Comparison of ENCODE assay signal across 9 cellular contexts in genomic region chr13:40981361-40981760, GRCh38. TPM values are rescaled to one million over a fixed set of nuclear protein-coding genes. Genes with fewer than 3 reads are reported as not detected.
DNase-seq lines count a peak whose midpoint lies in the region; ATAC-seq and TF ChIP-seq lines count a peak whose summit lies in the region.
"Had no signal": no experiment of that assay in that cellular context is flagged by ENCODE, and none has a peak within 500 bp of the region (broad histone marks: within the 10 kb centered on the region; RNA-seq: fewer than 3 reads in every experiment).

No MANE protein-coding gene starts in this region.

- H3K9me3 ChIP-seq in DOHH2 (ENCODE audit: control insufficient read depth, insufficient read depth, low read length) (no peaks in the 10 kb centered on the region), parathyroid adenoma (ENCODE audit: control insufficient read depth, low read length) (no peaks in the 10 kb centered on the region)
- H3K9me3 ChIP-seq: body of pancreas had no signal

- H3K79me2 ChIP-seq in DOHH2 (ENCODE audit: control insufficient read depth, low read length), result peaks cover 100% of the 10 kb centered on the region
- peaks cover 10% of the 10 kb centered on the region for H3K79me2 ChIP-seq in parathyroid adenoma

- H3F3A ChIP-seq in DOHH2 (ENCODE audit: control insufficient read depth, insufficient read depth), result peaks cover 51% of the 10 kb centered on the region

- H3K36me3 ChIP-seq in DOHH2 (ENCODE audit: control insufficient read depth, low read length) (peaks cover 82% of the 10 kb centered on the region), parathyroid adenoma (ENCODE audit: control insufficient read depth, insufficient read depth, low read length) (no peaks in the 10 kb centered on the region)

- H3K9me2 ChIP-seq in DOHH2 (replicated peaks; ENCODE audit: control insufficient read depth, low read length), result no peaks in the 10 kb centered on the region

- no peak for TF ChIP-seq CTCF in DOHH2 (IDR thresholded peaks at IDR 0.05; ENCODE audit: low read depth, low read length, poor library complexity, severe bottlenecking)
- TF ChIP-seq CTCF in parathyroid adenoma (IDR thresholded peaks at IDR 0.05), result no peak
- TF ChIP-seq CTCF in foreskin fibroblast (IDR thresholded peaks at IDR 0.05; ENCODE audit: low read depth, low read length), result no peak

- DNase-seq in OCI-M1 (lab: John Stamatoyannopoulos, UW) (peak; percentile 84), dermis blood vessel endothelial cell (peak; percentile 78), HPDE6-E6E7 (ENCODE audit: extremely low spot score) (no peak), foreskin fibroblast (no peak), cortex of kidney (lab: John Stamatoyannopoulos, UW) (no peak)
- DNase-seq: body of pancreas had no signal

- H3K4me1 ChIP-seq in DOHH2 (ENCODE audit: control insufficient read depth, low read length) (peaks cover 57% of the 10 kb centered on the region), parathyroid adenoma (peaks cover 8% of the 10 kb centered on the region)

- H3K4me3 ChIP-seq in DOHH2 (ENCODE audit: low read length) (peak overlapping the region; percentile 73), parathyroid adenoma (ENCODE audit: low read depth, low read length) (peak overlapping the region; percentile 20), foreskin fibroblast (ENCODE audit: low read depth in 1 of 2, low read length in 2 of 2) (no peak overlapping the region)
- H3K4me3 ChIP-seq: body of pancreas had no signal

- H3K27ac ChIP-seq in DOHH2 (ENCODE audit: low read depth, low read length) (peak overlapping the region; percentile 84), parathyroid adenoma (peak overlapping the region; percentile 80)

- H2AFZ ChIP-seq in parathyroid adenoma, result no peak overlapping the region

- no peak for ATAC-seq in HG03097 (IDR thresholded peaks at IDR 0.05; ENCODE audit: low FRiP score, unreplicated experiment)
- ATAC-seq: body of pancreas had no signal

- H3K27me3 ChIP-seq in DOHH2 (ENCODE audit: control insufficient read depth, low read length) (no peaks in the 10 kb centered on the region), parathyroid adenoma (ENCODE audit: control insufficient read depth, insufficient read depth, low read length) (no peaks in the 10 kb centered on the region)
- H3K27me3 ChIP-seq: body of pancreas had no signal

- peak overlapping the region; percentile 64 for H3K4me2 ChIP-seq in DOHH2 (ENCODE audit: low read length)
- H3K4me2 ChIP-seq in parathyroid adenoma (ENCODE audit: low read length), result peak overlapping the region; percentile 1

- H3K9ac ChIP-seq in parathyroid adenoma, result no peak overlapping the region

- peaks cover 26% of the 10 kb centered on the region for H4K20me1 ChIP-seq in DOHH2 (ENCODE audit: control insufficient read depth, insufficient read depth, low read depth, low read length)

RNA-seq across cellular contexts. Expression of gene ELF1, which starts 37.8 kb away (rescaled TPM):
- 95.5 and 124 TPM in 2 replicates for total RNA-seq in dermis blood vessel endothelial cell

Comparison
In these comparisons a context has a peak if more than half of its experiments do, and no peak if none do; other contexts are left out.
1. H3K4me3 ChIP-seq: peak in DOHH2 (single experiment) and parathyroid adenoma (single experiment); none in foreskin fibroblast (0 of 2).
2. DNase-seq: peak in OCI-M1 (single experiment) and dermis blood vessel endothelial cell (single experiment); none in HPDE6-E6E7 (single experiment), foreskin fibroblast (0 of 2) and cortex of kidney (single experiment).